10 cellular contexts compared by ENCODE assay signal in the genomic region with DNA sequence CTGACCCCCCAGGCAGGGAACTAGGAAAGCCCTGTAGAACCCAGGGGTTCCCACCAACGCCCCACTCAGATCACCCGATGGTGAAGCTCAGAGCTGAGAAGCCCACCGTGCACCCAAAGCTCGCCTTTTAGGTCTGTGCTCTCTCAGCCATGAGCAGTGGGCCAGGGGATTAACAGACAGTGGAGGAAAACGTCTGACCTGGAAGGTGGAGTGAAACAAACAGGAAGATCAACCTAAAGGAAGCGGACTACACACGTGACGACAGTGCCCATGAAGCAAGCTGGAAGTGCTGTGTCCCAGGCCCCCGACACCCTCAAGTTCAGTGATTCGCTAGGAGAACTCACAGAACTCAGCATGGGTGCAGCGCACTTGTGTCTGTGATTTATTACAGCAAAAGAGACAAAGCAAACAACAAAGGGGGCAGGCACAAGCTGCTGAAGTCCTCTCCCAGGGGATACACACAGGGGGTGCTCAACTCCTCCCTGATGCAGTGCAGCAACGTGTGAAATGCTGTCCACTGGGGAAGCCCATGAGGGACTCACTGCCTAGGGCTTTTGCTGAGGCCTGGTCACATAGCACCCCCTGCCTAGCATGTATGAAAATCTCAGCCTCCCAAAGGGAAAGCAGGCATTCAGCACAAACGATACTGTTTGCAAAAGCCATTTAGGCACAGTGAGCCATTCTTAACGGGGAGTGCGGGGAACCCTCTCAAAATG. TPM values are rescaled to one million over a fixed set of nuclear protein-coding genes. Genes with fewer than 3 reads are reported as not detected.
DNase-seq lines count a peak whose midpoint lies in the region; ATAC-seq and TF ChIP-seq lines count a peak whose summit lies in the region.
"Had no signal": no experiment of that assay in that cellular context is flagged by ENCODE, and none has a peak within 500 bp of the region (broad histone marks: within the 10 kb centered on the region; RNA-seq: fewer than 3 reads in every experiment).

No MANE protein-coding gene starts in this region.

- H3K4me1 ChIP-seq in liver (ENCODE audit: control insufficient read depth in 4 of 4, insufficient read depth in 4 of 4, low read length in 3 of 4), result no peaks in the 10 kb centered on the region

- DNase-seq in NCI-H1105 treated with DMSO at 0.1 percent for 48 hours (lab: John Stamatoyannopoulos, UW) (peak; percentile 13), NCI-H1105 (lab: John Stamatoyannopoulos, UW) (no peak), NAMALWA (ENCODE audit: low spot score) (peak; percentile 57), posterior vena cava (ENCODE audit: low spot score) (no peak)
- peak; percentile 39 for DNase-seq in activated naive CD4-positive, alpha-beta T cell treated with anti-CD3 and anti-CD28 coated beads, Interleukin-2, amount 10 ng/mL, durations not matched to agents 7 days and 5 days

- H3K4me1 Mint-ChIP-seq in activated naive CD4-positive, alpha-beta T cell treated with anti-CD3 and anti-CD28 coated beads, Interleukin-2, amount 10 ng/mL, durations not matched to agents 7 days and 5 days, result no peaks in the 10 kb centered on the region

- peak; percentile 68 for TF ChIP-seq RAD21 in liver (IDR thresholded peaks at IDR 0.05)

- no peak overlapping the region for H3K27ac Mint-ChIP-seq in activated naive CD4-positive, alpha-beta T cell treated with anti-CD3 and anti-CD28 coated beads, Interleukin-2, amount 10 ng/mL, durations not matched to agents 7 days and 5 days
- H3K27ac Mint-ChIP-seq: stimulated activated naive CD8-positive, alpha-beta T cell treated with anti-CD3 and anti-CD28 coated beads, Interleukin-15, Interleukin-2, amounts not matched to agents 100 ng/mL and 50 ng/mL, for 24 hours had no signal

- H3K27ac ChIP-seq in liver (ENCODE audit: low read depth in 1 of 2, low read length in 2 of 2), result no peak overlapping the region
- H3K27ac ChIP-seq: SJSA1 had no signal

- H3K36me3 Mint-ChIP-seq in activated naive CD4-positive, alpha-beta T cell treated with anti-CD3 and anti-CD28 coated beads, Interleukin-2, amount 10 ng/mL, durations not matched to agents 7 days and 5 days, result no peaks in the 10 kb centered on the region

- no peak overlapping the region for H3K4me3 ChIP-seq in liver (ENCODE audit: low read depth in 1 of 3, low read length in 3 of 3)
- H3K4me3 ChIP-seq: SJSA1 had no signal

- peak; percentile 28 for TF ChIP-seq CTCF in liver (IDR thresholded peaks at IDR 0.05; ENCODE audit: low read depth, low read length, missing input control)

- peaks cover 24% of the 10 kb centered on the region for H3K27me3 Mint-ChIP-seq in activated naive CD4-positive, alpha-beta T cell treated with anti-CD3 and anti-CD28 coated beads, Interleukin-2, amount 10 ng/mL, durations not matched to agents 7 days and 5 days
- H3K27me3 Mint-ChIP-seq: stimulated activated naive CD8-positive, alpha-beta T cell treated with anti-CD3 and anti-CD28 coated beads, Interleukin-15, Interleukin-2, amounts not matched to agents 100 ng/mL and 50 ng/mL, for 24 hours had no signal

- no peaks in the 10 kb centered on the region for H3K36me3 ChIP-seq in liver (ENCODE audit: control insufficient read depth in 4 of 4, insufficient read depth in 3 of 4, low read depth in 1 of 4, low read length in 3 of 4)
- H3K36me3 ChIP-seq: SJSA1 had no signal

- H3K27me3 ChIP-seq in liver (ENCODE audit: control insufficient read depth in 4 of 4, insufficient read depth in 4 of 4, low read length in 3 of 4), result no peaks in the 10 kb centered on the region
- H3K27me3 ChIP-seq: SJSA1 had no signal

- H3K4me3 Mint-ChIP-seq in activated naive CD4-positive, alpha-beta T cell treated with anti-CD3 and anti-CD28 coated beads, Interleukin-2, amount 10 ng/mL, durations not matched to agents 7 days and 5 days, result no peak overlapping the region
- H3K4me3 Mint-ChIP-seq: stimulated activated naive CD8-positive, alpha-beta T cell treated with anti-CD3 and anti-CD28 coated beads, Interleukin-15, Interleukin-2, amounts not matched to agents 100 ng/mL and 50 ng/mL, for 24 hours had no signal

- no peaks in the 10 kb centered on the region for H3K9me3 ChIP-seq in liver (ENCODE audit: control insufficient read depth in 4 of 4, low read length in 3 of 4)
- H3K9me3 ChIP-seq: SJSA1 had no signal

- CTCF ChIA-PET in activated naive CD4-positive, alpha-beta T cell treated with anti-CD3 and anti-CD28 coated beads, Interleukin-2, amount 10 ng/mL, durations not matched to agents 7 days and 5 days (lab: Charles Lee), result interaction anchor here (0.8 to 1.7 kb wide), 4 partner anchors 20 to 333 kb away, joined by 3 to 6 read pairs (median 5); no protein-coding TSS in a partner anchor

- 65% methylated on average over 15 of the region's 15 CpGs for WGBS in liver

- no peaks in the 10 kb centered on the region for H3K9me3 Mint-ChIP-seq in activated naive CD4-positive, alpha-beta T cell treated with anti-CD3 and anti-CD28 coated beads, Interleukin-2, amount 10 ng/mL, durations not matched to agents 7 days and 5 days
- H3K9me3 Mint-ChIP-seq: stimulated activated naive CD8-positive, alpha-beta T cell treated with anti-CD3 and anti-CD28 coated beads, Interleukin-15, Interleukin-2, amounts not matched to agents 100 ng/mL and 50 ng/mL, for 24 hours had no signal

- no peak for ATAC-seq in GM18498 (IDR thresholded peaks at IDR 0.05; ENCODE audit: unreplicated experiment)
- no peak for ATAC-seq in HG02884 (IDR thresholded peaks at IDR 0.05; ENCODE audit: unreplicated experiment)

- no peak overlapping the region for H3K9ac ChIP-seq in liver (ENCODE audit: low read depth in 1 of 2, low read length in 2 of 2)

- intact Hi-C loops in posterior vena cava (cut with DNase I), result no loop called here

TF ChIP-seq in liver, 16 proteins besides CTCF, POLR2A, EP300 and RAD21:
- TF ChIP-seq NR2F2 (IDR thresholded peaks at IDR 0.05), result no peak
- no peak for TF ChIP-seq RXRA (IDR thresholded peaks at IDR 0.05)
- TF ChIP-seq, protein P1, sequence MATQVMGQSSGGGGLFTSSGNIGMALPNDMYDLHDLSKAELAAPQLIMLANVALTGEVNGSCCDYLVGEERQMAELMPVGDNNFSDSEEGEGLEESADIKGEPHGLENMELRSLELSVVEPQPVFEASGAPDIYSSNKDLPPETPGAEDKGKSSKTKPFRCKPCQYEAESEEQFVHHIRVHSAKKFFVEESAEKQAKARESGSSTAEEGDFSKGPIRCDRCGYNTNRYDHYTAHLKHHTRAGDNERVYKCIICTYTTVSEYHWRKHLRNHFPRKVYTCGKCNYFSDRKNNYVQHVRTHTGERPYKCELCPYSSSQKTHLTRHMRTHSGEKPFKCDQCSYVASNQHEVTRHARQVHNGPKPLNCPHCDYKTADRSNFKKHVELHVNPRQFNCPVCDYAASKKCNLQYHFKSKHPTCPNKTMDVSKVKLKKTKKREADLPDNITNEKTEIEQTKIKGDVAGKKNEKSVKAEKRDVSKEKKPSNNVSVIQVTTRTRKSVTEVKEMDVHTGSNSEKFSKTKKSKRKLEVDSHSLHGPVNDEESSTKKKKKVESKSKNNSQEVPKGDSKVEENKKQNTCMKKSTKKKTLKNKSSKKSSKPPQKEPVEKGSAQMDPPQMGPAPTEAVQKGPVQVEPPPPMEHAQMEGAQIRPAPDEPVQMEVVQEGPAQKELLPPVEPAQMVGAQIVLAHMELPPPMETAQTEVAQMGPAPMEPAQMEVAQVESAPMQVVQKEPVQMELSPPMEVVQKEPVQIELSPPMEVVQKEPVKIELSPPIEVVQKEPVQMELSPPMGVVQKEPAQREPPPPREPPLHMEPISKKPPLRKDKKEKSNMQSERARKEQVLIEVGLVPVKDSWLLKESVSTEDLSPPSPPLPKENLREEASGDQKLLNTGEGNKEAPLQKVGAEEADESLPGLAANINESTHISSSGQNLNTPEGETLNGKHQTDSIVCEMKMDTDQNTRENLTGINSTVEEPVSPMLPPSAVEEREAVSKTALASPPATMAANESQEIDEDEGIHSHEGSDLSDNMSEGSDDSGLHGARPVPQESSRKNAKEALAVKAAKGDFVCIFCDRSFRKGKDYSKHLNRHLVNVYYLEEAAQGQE (IDR thresholded peaks at IDR 0.05), result no peak
- no peak for TF ChIP-seq HNF4G (IDR thresholded peaks at IDR 0.05)
- TF ChIP-seq, protein P2, sequence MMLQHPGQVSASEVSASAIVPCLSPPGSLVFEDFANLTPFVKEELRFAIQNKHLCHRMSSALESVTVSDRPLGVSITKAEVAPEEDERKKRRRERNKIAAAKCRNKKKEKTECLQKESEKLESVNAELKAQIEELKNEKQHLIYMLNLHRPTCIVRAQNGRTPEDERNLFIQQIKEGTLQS (IDR thresholded peaks at IDR 0.05), result no peak
- no peak for TF ChIP-seq GABPA (IDR thresholded peaks at IDR 0.05 in 1 of 2, conservative IDR thresholded peaks at IDR 0.05 in 1 of 2)
- no peak for TF ChIP-seq YY1 (IDR thresholded peaks at IDR 0.05)

RNA-seq across cellular contexts. Expression of gene CFAP92, which starts 43.5 kb away (rescaled TPM):
- under 1 TPM; 0.05 to 0.25 TPM for total RNA-seq in liver
- under 1 TPM in 1 of 2 donors, not detected in 1; 0.06 TPM for polyA plus RNA-seq in liver
- total RNA-seq in posterior vena cava, result under 1 TPM; 0.14 to 0.28 TPM

RNA-seq across cellular contexts. Expression of gene EFCC1, which starts 50.7 kb away (rescaled TPM):
- total RNA-seq in liver (1 to 10 TPM in 1 of 2 donors, under 1 TPM in 1; 0.14 to 1.0 TPM), posterior vena cava (1 to 10 TPM; 1.3 to 2.1 TPM)
- under 1 TPM; 0.08 to 0.33 TPM for polyA plus RNA-seq in liver

Comparison
In these comparisons a context has a peak if more than half of its experiments do, and no peak if none do; other contexts are left out.
1. DNase-seq: peak in NCI-H1105 treated with DMSO at 0.1 percent for 48 hours (single experiment), NAMALWA (single experiment) and activated naive CD4-positive, alpha-beta T cell treated with anti-CD3 and anti-CD28 coated beads, Interleukin-2, amount 10 ng/mL, durations not matched to agents 7 days and 5 days (single experiment); none in NCI-H1105 (single experiment) and posterior vena cava (single experiment).